ENCODE assay signal across 9 cellular contexts in the genomic region with DNA sequence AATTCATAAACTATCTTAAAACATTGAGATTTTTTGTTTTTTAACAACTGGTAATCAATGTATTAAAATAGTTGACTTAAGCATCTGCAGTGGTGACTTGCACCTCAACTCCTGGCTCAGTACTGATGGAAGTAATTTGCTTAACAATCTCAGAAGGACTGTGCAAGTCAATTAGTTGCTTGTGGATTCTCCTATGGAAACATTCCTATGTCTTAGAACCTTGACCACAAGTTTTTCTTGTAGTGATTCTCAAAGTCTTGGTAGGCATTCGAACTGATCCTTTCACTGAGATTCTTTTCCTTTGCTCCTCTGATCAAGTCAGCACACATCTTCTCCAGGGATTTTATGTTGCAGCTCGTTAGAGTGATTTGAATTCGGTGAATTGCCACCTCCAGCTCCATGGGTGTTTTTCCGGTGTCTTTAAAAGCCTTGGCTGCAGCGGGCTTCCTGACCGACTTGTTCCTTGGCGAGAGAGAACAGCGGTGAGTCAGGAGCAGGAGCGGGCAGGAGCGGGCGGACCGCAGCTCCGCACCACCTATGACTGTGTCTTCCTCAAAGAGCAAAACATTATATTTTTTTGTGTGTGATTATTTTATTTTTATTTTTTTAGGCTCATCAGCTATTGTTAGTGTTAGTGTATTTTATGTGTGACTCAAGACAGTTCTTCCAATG. TPM values are rescaled to one million over a fixed set of nuclear protein-coding genes. Genes with fewer than 3 reads are reported as not detected.
DNase-seq lines count a peak whose midpoint lies in the region; ATAC-seq and TF ChIP-seq lines count a peak whose summit lies in the region.
"Had no signal": no experiment of that assay in that cellular context is flagged by ENCODE, and none has a peak within 500 bp of the region (broad histone marks: within the 10 kb centered on the region; RNA-seq: fewer than 3 reads in every experiment).

No MANE protein-coding gene starts in this region.

- H3K27ac ChIP-seq in HUES64 (ENCODE audit: low read depth, low read length) (peak overlapping the region; percentile 85), right atrium auricular region (peak overlapping the region; percentile 22 to 58), skeletal muscle tissue (ENCODE audit: low read depth, low read length) (peak overlapping the region; percentile 78)
- no peak overlapping the region for H3K27ac ChIP-seq in CD4-positive, alpha-beta memory T cell (ENCODE audit: low read depth, low read length)

- H3K36me3 ChIP-seq in HUES64 (ENCODE audit: insufficient read depth, low read length) (peaks cover 96% of the 10 kb centered on the region), right atrium auricular region (peaks cover 73% of the 10 kb centered on the region), skeletal muscle tissue (ENCODE audit: control insufficient read depth in 3 of 3, insufficient read depth in 3 of 3, low read length in 3 of 3) (peaks cover 9 to 54% (median 48%) of the 10 kb centered on the region in 3 donors), H7 (replicated peaks; ENCODE audit: control insufficient read depth, insufficient read depth, low read length) (peaks cover 22% of the 10 kb centered on the region)
- peaks cover 75% of the 10 kb centered on the region for H3K36me3 ChIP-seq in CD4-positive, alpha-beta memory T cell (ENCODE audit: insufficient read depth, low read length)

- no peak for ATAC-seq in activated naive CD4-positive, alpha-beta T cell treated with anti-CD3 and anti-CD28 coated beads, Interleukin-2, amount 50 U/mL, for 72 hours
- ATAC-seq in GM18505 (IDR thresholded peaks at IDR 0.05; ENCODE audit: unreplicated experiment): no peak
- ATAC-seq in HG03520 (IDR thresholded peaks at IDR 0.05; ENCODE audit: unreplicated experiment): no peak

- H3K36me3 Mint-ChIP-seq in activated naive CD4-positive, alpha-beta T cell treated with anti-CD3 and anti-CD28 coated beads, Interleukin-2, amount 50 U/mL, for 72 hours: peaks cover 24 to 42% of the 10 kb centered on the region in 2 donors
- peaks cover 70 to 87% of the 10 kb centered on the region in 2 donors for H3K36me3 Mint-ChIP-seq in CD4-positive, alpha-beta memory T cell

- no peaks in the 10 kb centered on the region for H3K27me3 Mint-ChIP-seq in CD4-positive, alpha-beta memory T cell
- H3K27me3 Mint-ChIP-seq: naive B cell had no signal

- H3K4me1 ChIP-seq in HUES64 (ENCODE audit: insufficient read depth, low read length) (peaks cover 23% of the 10 kb centered on the region), right atrium auricular region (peaks cover 0 to 42% of the 10 kb centered on the region in 2 donors), skeletal muscle tissue (ENCODE audit: control insufficient read depth in 3 of 3, insufficient read depth in 3 of 3, low read length in 3 of 3) (peaks cover 7 to 24% (median 11%) of the 10 kb centered on the region in 3 donors)
- H3K4me1 ChIP-seq in CD4-positive, alpha-beta memory T cell (ENCODE audit: insufficient read depth, low read length): no peaks in the 10 kb centered on the region

- H3K4me3 ChIP-seq in HUES64 (ENCODE audit: low read length) (no peak overlapping the region), right atrium auricular region (no peak overlapping the region), skeletal muscle tissue (ENCODE audit: low read length in 3 of 3) (peak overlapping the region in 1 of 3 donors; percentile 21), H7 (ENCODE audit: insufficient read depth, low read depth, low read length) (no peak overlapping the region)
- H3K4me3 ChIP-seq in CD4-positive, alpha-beta memory T cell (ENCODE audit: low read length in 2 of 2): no peak overlapping the region

- peak overlapping the region; percentile 18 to 91 for H3K27ac Mint-ChIP-seq in activated naive CD4-positive, alpha-beta T cell treated with anti-CD3 and anti-CD28 coated beads, Interleukin-2, amount 50 U/mL, for 72 hours
- H3K27ac Mint-ChIP-seq in CD4-positive, alpha-beta memory T cell: peak overlapping the region in 3 of 7 donors; percentile 24 to 82 (median 26)

- H3K4me3 Mint-ChIP-seq in CD4-positive, alpha-beta memory T cell: no peak overlapping the region
- H3K4me3 Mint-ChIP-seq: naive B cell had no signal

- TF ChIP-seq CTCF in right atrium auricular region (IDR thresholded peaks at IDR 0.05): no peak

- no peak for TF ChIP-seq POLR2A in GM18505 (IDR thresholded peaks at IDR 0.05; ENCODE audit: borderline replicate concordance, extremely low read depth, insufficient read depth, insufficient read length)

- H3K9me3 ChIP-seq in HUES64 (ENCODE audit: insufficient read depth, low read depth, low read length) (no peaks in the 10 kb centered on the region), right atrium auricular region (no peaks in the 10 kb centered on the region), skeletal muscle tissue (ENCODE audit: control insufficient read depth in 3 of 3, low read length in 3 of 3) (no peaks in the 10 kb centered on the region)
- H3K9me3 ChIP-seq in CD4-positive, alpha-beta memory T cell (ENCODE audit: control insufficient read depth in 1 of 2, low read length in 2 of 2): no peaks in the 10 kb centered on the region

- CTCF ChIA-PET in CD4-positive, alpha-beta memory T cell (lab: Charles Lee; ENCODE audit: partially characterized antibody): interaction anchor here (0.6 to 1.7 kb wide), 2 partner anchors 9 to 353 kb away, joined by 6 to 7 read pairs; no protein-coding TSS in a partner anchor

- H3K9me3 Mint-ChIP-seq in activated naive CD4-positive, alpha-beta T cell treated with anti-CD3 and anti-CD28 coated beads, Interleukin-2, amount 50 U/mL, for 72 hours: no peaks in the 10 kb centered on the region
- H3K9me3 Mint-ChIP-seq in CD4-positive, alpha-beta memory T cell: no peaks in the 10 kb centered on the region

- DNase-seq in activated naive CD4-positive, alpha-beta T cell treated with anti-CD3 and anti-CD28 coated beads, Interleukin-2, amount 50 U/mL, for 72 hours (ENCODE audit: low spot score in 2 of 2): no peak
- DNase-seq in right atrium auricular region (ENCODE audit: low spot score): no peak
- no peak for DNase-seq in CD4-positive, alpha-beta memory T cell
- no peak for DNase-seq in H7
- DNase-seq: naive B cell had no signal

- H3K9ac ChIP-seq in HUES64 (ENCODE audit: low read depth, low read length): peak overlapping the region; percentile 39; the same call in 1 of the 2 replicates
- peak overlapping the region in 1 of 3 donors; percentile 48 for H3K9ac ChIP-seq in skeletal muscle tissue (ENCODE audit: low read depth in 1 of 3, low read length in 3 of 3)

- H3K27me3 ChIP-seq in HUES64 (ENCODE audit: insufficient read depth, low read length): no peaks in the 10 kb centered on the region
- H3K27me3 ChIP-seq in right atrium auricular region: no peaks in the 10 kb centered on the region
- H3K27me3 ChIP-seq in skeletal muscle tissue (ENCODE audit: control insufficient read depth in 3 of 3, insufficient read depth in 3 of 3, low read length in 3 of 3): no peaks in the 10 kb centered on the region
- no peaks in the 10 kb centered on the region for H3K27me3 ChIP-seq in CD4-positive, alpha-beta memory T cell (ENCODE audit: insufficient read depth, low read length)
- H3K27me3 ChIP-seq in H7 (ENCODE audit: control insufficient read depth, insufficient read depth, low read length): no peaks in the 10 kb centered on the region

- POLR2A ChIA-PET in CD4-positive, alpha-beta memory T cell (lab: Charles Lee; ENCODE audit: partially characterized antibody): interaction anchor here (1.2 kb wide), 1 partner anchor 21 kb away, joined by 3 read pairs; the partner anchor contains the start of genes HMGXB3 and TIGD6

- 46% methylated on average over 13 of the region's 13 CpGs for WGBS in HUES64

- intact Hi-C loops in CD4-positive, alpha-beta memory T cell (cut with micrococcal nuclease): no loop called here

- H3K4me1 Mint-ChIP-seq in CD4-positive, alpha-beta memory T cell: peaks cover 0 to 4% (median 0%) of the 10 kb centered on the region in 4 donors
- H3K4me1 Mint-ChIP-seq: naive B cell had no signal

RNA-seq across cellular contexts. Expression of gene HMGXB3, which starts 21.1 kb away (rescaled TPM):
- polyA plus RNA-seq in HUES64 (2013, experiment 1 of 2): 14.9 TPM
- 17.4 TPM for polyA plus RNA-seq in HUES64 (2013, experiment 2 of 2)
- total RNA-seq in activated naive CD4-positive, alpha-beta T cell treated with anti-CD3 and anti-CD28 coated beads, Interleukin-2, amount 50 U/mL, for 72 hours: 10 to 100 TPM; 19.9 to 40.8 TPM
- total RNA-seq in right atrium auricular region (10 to 100 TPM; 18.4 to 21.1 TPM), skeletal muscle tissue (14.1 TPM)
- total RNA-seq in CD4-positive, alpha-beta memory T cell: 10 to 100 TPM; 35.3 to 35.4 TPM
- 10 to 100 TPM in 1 of 2 donors, 1 to 10 TPM in 1; 8.5 to 14.6 TPM for polyA plus RNA-seq in CD4-positive, alpha-beta memory T cell
- total RNA-seq in H7 (2014; rRNA removed; shearing (Covaris generic)): 23.8 and 30.7 TPM in 2 replicates

RNA-seq across cellular contexts. Expression of gene TIGD6, which starts 21.2 kb away (rescaled TPM):
- 2.6 TPM for polyA plus RNA-seq in HUES64 (2013, experiment 1 of 2)
- 3.8 TPM for polyA plus RNA-seq in HUES64 (2013, experiment 2 of 2)
- total RNA-seq in activated naive CD4-positive, alpha-beta T cell treated with anti-CD3 and anti-CD28 coated beads, Interleukin-2, amount 50 U/mL, for 72 hours: 1 to 10 TPM; 1.9 to 3.0 TPM
- total RNA-seq in right atrium auricular region: 1 to 10 TPM; 1.6 to 2.3 TPM
- 6.3 TPM for total RNA-seq in skeletal muscle tissue
- 1 to 10 TPM; 5.8 to 6.8 TPM for total RNA-seq in CD4-positive, alpha-beta memory T cell
- polyA plus RNA-seq in CD4-positive, alpha-beta memory T cell: 1 to 10 TPM; 1.3 TPM
- 3.9 and 4.4 TPM in 2 replicates for total RNA-seq in H7 (2014; rRNA removed; shearing (Covaris generic))
